Comparison of ENCODE assay signal across 20 cellular contexts in genomic region chr1:37958690-37959089, GRCh38. TPM values are rescaled to one million over a fixed set of nuclear protein-coding genes. Genes with fewer than 3 reads are reported as not detected.
A peak's percentile ranks its signal among the peaks of the same experiment; 100 is the strongest.
DNase-seq lines count a peak whose midpoint lies in the region; ATAC-seq, FAIRE-seq and TF ChIP-seq lines count a peak whose summit lies in the region.
"Had no signal": no experiment of that assay in that cellular context is flagged by ENCODE, and none has a peak within 500 bp of the region (broad histone marks: within the 10 kb centered on the region; RNA-seq: fewer than 3 reads in every experiment).

No MANE protein-coding gene starts in this region.

- 49% methylated on average over 2 of the region's 2 CpGs for WGBS in A549 (ENCODE audit: missing lambda C conversion rate)

- peak; percentile 65; a peak in 5 of 6 replicates for ATAC-seq in A549
- ATAC-seq in GM19455 (IDR thresholded peaks at IDR 0.05; ENCODE audit: unreplicated experiment), result no peak
- ATAC-seq in HG02678 (IDR thresholded peaks at IDR 0.05; ENCODE audit: unreplicated experiment), result no peak
- ATAC-seq: activated CD8-positive, alpha-beta memory T cell treated with anti-CD3 and anti-CD28 coated beads, Interleukin-2, amount 10 ng/mL, durations not matched to agents 7 days and 5 days; activated naive CD8-positive, alpha-beta T cell treated with anti-CD3 and anti-CD28 coated beads, Interleukin-2, amount 50 U/mL, for 24 hours had no signal

- H3K27ac ChIP-seq in A549 (no peak overlapping the region), HEK293 (ENCODE audit: extremely low read depth, low read depth, low read length) (no peak overlapping the region), astrocyte (ENCODE audit: low read depth, low read length) (peak overlapping the region; percentile 72)
- H3K27ac ChIP-seq: ovary, VCaP had no signal

- peaks cover 2% of the 10 kb centered on the region for H3K27me3 Mint-ChIP-seq in astrocyte (ENCODE audit: low read depth, unreplicated experiment)
- H3K27me3 Mint-ChIP-seq: activated CD8-positive, alpha-beta memory T cell treated with anti-CD3 and anti-CD28 coated beads, Interleukin-2, amount 10 ng/mL, durations not matched to agents 7 days and 5 days; activated naive CD8-positive, alpha-beta T cell treated with anti-CD3 and anti-CD28 coated beads, Interleukin-2, amount 50 U/mL, for 24 hours had no signal

- TF ChIP-seq CTCF in A549 (IDR thresholded peaks at IDR 0.05) (no peak), HEK293 (tag by site-specific recombination; IDR thresholded peaks at IDR 0.05) (no peak), astrocyte (IDR thresholded peaks at IDR 0.05; ENCODE audit: insufficient read depth, low read depth, low read length) (no peak)

- H3K4me2 ChIP-seq in A549 (no peak overlapping the region), astrocyte (ENCODE audit: low read length) (peak overlapping the region; percentile 58)

- H3K36me3 ChIP-seq in HEK293 (ENCODE audit: control insufficient read depth in 2 of 2, insufficient read depth in 1 of 2, low read length in 2 of 2) (peaks cover 43 to 71% of the 10 kb centered on the region in 2 experiments), astrocyte (ENCODE audit: insufficient read depth, low read length) (peaks cover 41% of the 10 kb centered on the region)
- H3K36me3 ChIP-seq: ovary had no signal

- peaks cover 19% of the 10 kb centered on the region for H3K36me3 Mint-ChIP-seq in astrocyte (ENCODE audit: low read depth, unreplicated experiment)

- H3K27me3 ChIP-seq in astrocyte (ENCODE audit: insufficient read depth, low read length), result no peaks in the 10 kb centered on the region
- H3K27me3 ChIP-seq: ovary had no signal

- H3K9me3 ChIP-seq in A549 (no peaks in the 10 kb centered on the region), HEK293 (ENCODE audit: control insufficient read depth, insufficient read depth, low read depth, low read length) (no peaks in the 10 kb centered on the region), astrocyte (ENCODE audit: insufficient read depth, low read depth, low read length) (no peaks in the 10 kb centered on the region)
- H3K9me3 ChIP-seq: ovary had no signal

- H3K4me3 ChIP-seq in A549 (no peak overlapping the region), HEK293 (ENCODE audit: low read depth, low read length) (no peak overlapping the region), astrocyte (ENCODE audit: insufficient read depth, low read depth, low read length) (no peak overlapping the region)
- H3K4me3 ChIP-seq: lung, ovary had no signal

- H3K9me3 Mint-ChIP-seq in astrocyte (ENCODE audit: unreplicated experiment), result no peaks in the 10 kb centered on the region
- H3K9me3 Mint-ChIP-seq: activated naive CD8-positive, alpha-beta T cell treated with anti-CD3 and anti-CD28 coated beads, Interleukin-2, amount 50 U/mL, for 24 hours had no signal

- no peak for TF ChIP-seq RAD21 in A549 (conservative IDR thresholded peaks at IDR 0.05 in 1 of 2, IDR thresholded peaks at IDR 0.05 in 1 of 2)

- no peak overlapping the region for H2AFZ ChIP-seq in astrocyte (ENCODE audit: low read depth, low read length)

- no peak for TF ChIP-seq EP300 in A549 (IDR thresholded peaks at IDR 0.05)

- DNase-seq in A549 (ENCODE audit: low read depth in 1 of 2, low spot score in 1 of 2) (peak in 1 of 2 experiments; percentile 30), astrocyte (ENCODE audit: low read depth) (peak; percentile 95), hepatic stellate cell (ENCODE audit: low spot score) (peak; percentile 89), dermis blood vessel endothelial cell (no peak), Ammon's horn (ENCODE audit: low spot score) (no peak)
- DNase-seq: activated CD8-positive, alpha-beta memory T cell treated with anti-CD3 and anti-CD28 coated beads, Interleukin-2, amount 10 ng/mL, durations not matched to agents 7 days and 5 days; activated naive CD8-positive, alpha-beta T cell treated with anti-CD3 and anti-CD28 coated beads, Interleukin-2, amount 50 U/mL, for 24 hours; hippocampal formation; KG1; NCI-H187; NCI-H748 treated with DMSO at 0.1 percent for 48 hours; ovary; SHP77 treated with DMSO at 0.1 percent for 48 hours; stimulated activated CD8-positive, alpha-beta memory T cell treated with anti-CD3 and anti-CD28 coated beads, Interleukin-4, amount 100 ng/mL, for 48 hours had no signal

- peaks cover 13% of the 10 kb centered on the region for H3K4me1 Mint-ChIP-seq in astrocyte (ENCODE audit: low read depth, unreplicated experiment)
- H3K4me1 Mint-ChIP-seq: activated CD8-positive, alpha-beta memory T cell treated with anti-CD3 and anti-CD28 coated beads, Interleukin-2, amount 10 ng/mL, durations not matched to agents 7 days and 5 days; activated naive CD8-positive, alpha-beta T cell treated with anti-CD3 and anti-CD28 coated beads, Interleukin-2, amount 50 U/mL, for 24 hours had no signal

- POLR2A ChIA-PET in A549 (lab: Yijun Ruan, JAX), result no interaction called here
- POLR2A ChIA-PET in HEK293 (lab: Yijun Ruan, JAX), result no interaction called here

- H3K27ac Mint-ChIP-seq in astrocyte (ENCODE audit: unreplicated experiment), result peak overlapping the region; percentile 97
- H3K27ac Mint-ChIP-seq: activated CD8-positive, alpha-beta memory T cell treated with anti-CD3 and anti-CD28 coated beads, Interleukin-2, amount 10 ng/mL, durations not matched to agents 7 days and 5 days; activated naive CD8-positive, alpha-beta T cell treated with anti-CD3 and anti-CD28 coated beads, Interleukin-2, amount 50 U/mL, for 24 hours had no signal

- 0 out of 3 replicates have a peak, but pooled peaks cover 5% of the 10 kb centered on the region for H3K4me1 ChIP-seq in A549
- H3K4me1 ChIP-seq in HEK293 (ENCODE audit: control insufficient read depth, insufficient read depth, low read length), result no peaks in the 10 kb centered on the region
- peaks cover 18% of the 10 kb centered on the region for H3K4me1 ChIP-seq in astrocyte (ENCODE audit: insufficient read depth, low read length)

- TF ChIP-seq POLR2A in A549 (IDR thresholded peaks at IDR 0.05; ENCODE audit: low read length), result no peak

- peak overlapping the region; percentile 20 for H3K4me3 Mint-ChIP-seq in astrocyte (ENCODE audit: unreplicated experiment)
- H3K4me3 Mint-ChIP-seq: activated CD8-positive, alpha-beta memory T cell treated with anti-CD3 and anti-CD28 coated beads, Interleukin-2, amount 10 ng/mL, durations not matched to agents 7 days and 5 days; activated naive CD8-positive, alpha-beta T cell treated with anti-CD3 and anti-CD28 coated beads, Interleukin-2, amount 50 U/mL, for 24 hours had no signal

- H3K9ac ChIP-seq in astrocyte (ENCODE audit: low read length), result peak overlapping the region; percentile 32

- no peaks in the 10 kb centered on the region for H3K79me2 ChIP-seq in astrocyte (ENCODE audit: insufficient read depth, low read length)

- peaks cover 5% of the 10 kb centered on the region for H4K20me1 ChIP-seq in astrocyte (ENCODE audit: insufficient read depth, low read length)

- CTCF ChIA-PET in A549 (lab: Yijun Ruan, JAX) (interaction anchor here (1.2 kb wide), 1 partner anchor 99 kb away, joined by 3 read pairs; the partner anchor contains the start of gene MTF1), HEK293 (lab: Yijun Ruan, JAX) (no interaction called here)

- no peak for FAIRE-seq in A549 (lab: Jason Lieb, UNC)
- FAIRE-seq in astrocyte (lab: Jason Lieb, UNC), result peak; percentile 91
- FAIRE-seq: GM18507 had no signal

TF ChIP-seq in A549, 52 proteins besides CTCF, POLR2A, EP300 and RAD21 (continues in another document):
- TF ChIP-seq EHMT2 (IDR thresholded peaks at IDR 0.05; ENCODE audit: low read depth), result no peak
- no peak for TF ChIP-seq MAZ (IDR thresholded peaks at IDR 0.05; ENCODE audit: borderline replicate concordance, low read depth, low read length)
- no peak for TF ChIP-seq BHLHE40 (IDR thresholded peaks at IDR 0.05; ENCODE audit: low read depth, low read length)
- no peak for TF ChIP-seq PHF8 (IDR thresholded peaks at IDR 0.05; ENCODE audit: borderline replicate concordance, low read depth)
- TF ChIP-seq HOXB5 (CRISPR knock-in tag; IDR thresholded peaks at IDR 0.05), result no peak

TF ChIP-seq in HEK293, 187 proteins besides CTCF, POLR2A, EP300 and RAD21:
- TF ChIP-seq ZNF600 (tag by site-specific recombination; IDR thresholded peaks at IDR 0.05), result 0 out of 2 replicates have a peak, but pooled peaks have one; percentile 15
- no peak for TF ChIP-seq ZNF37A (tag by site-specific recombination; IDR thresholded peaks at IDR 0.05)
- no peak for TF ChIP-seq ZNF426 (tag by site-specific recombination; IDR thresholded peaks at IDR 0.05)
TF ChIP-seq in HEK293: peak in this region for 1.

RNA-seq across cellular contexts. Expression of gene INPP5B, which starts 11.8 kb away (rescaled TPM):
- 11.1 and 11.5 TPM in 2 replicates for polyA plus RNA-seq in A549 (2011; rRNA removed)
- polyA plus RNA-seq in A549 (2012; cell fraction: cytosol; rRNA removed), result 4.3 and 5.1 TPM in 2 replicates
- polyA plus RNA-seq in A549 (2012; cell fraction: nucleus; rRNA removed), result 11.4 and 12.0 TPM in 2 replicates
- 4.3 to 5.7 TPM (median 4.9 TPM) in 3 replicates for polyA plus RNA-seq in A549 (2017; fragmentation: RNase III; extraction: RNeasy Plus Mini Kit Qiagen cat#74134 plus additional on column Dnase treatment)
- 11.8 and 12.2 TPM in 2 replicates for polyA minus RNA-seq in A549 (2011; rRNA and poly(A)+ RNA removed)
- 19.4 and 21.4 TPM in 2 replicates for total RNA-seq in astrocyte
- 21.3 and 21.5 TPM in 2 replicates for total RNA-seq in dermis blood vessel endothelial cell

RNA-seq across cellular contexts. Expression of gene SF3A3, which starts 31.1 kb away (rescaled TPM):
- polyA plus RNA-seq in A549 (2011; rRNA removed) (53.5 and 62.6 TPM in 2 replicates), A549 (2017; fragmentation: RNase III; extraction: RNeasy Plus Mini Kit Qiagen cat#74134 plus additional on column Dnase treatment) (99.2 to 101 TPM (median 101 TPM) in 3 replicates)
- polyA plus RNA-seq in A549 (2012; cell fraction: cytosol; rRNA removed), result 21.8 and 24.7 TPM in 2 replicates
- polyA plus RNA-seq in A549 (2012; cell fraction: nucleus; rRNA removed), result 10.9 and 15.5 TPM in 2 replicates
- polyA minus RNA-seq in A549 (2011; rRNA and poly(A)+ RNA removed), result 18.5 and 23.7 TPM in 2 replicates
- total RNA-seq in astrocyte (66.5 and 76.8 TPM in 2 replicates), dermis blood vessel endothelial cell (73.7 and 136 TPM in 2 replicates)

RNA-seq across cellular contexts. Expression of gene FHL3, which starts 46.6 kb away (rescaled TPM):
- polyA plus RNA-seq in A549 (2011; rRNA removed) (1.4 and 2.0 TPM in 2 replicates), A549 (2017; fragmentation: RNase III; extraction: RNeasy Plus Mini Kit Qiagen cat#74134 plus additional on column Dnase treatment) (4.3 to 5.9 TPM (median 5.4 TPM) in 3 replicates)
- polyA plus RNA-seq in A549 (2012; cell fraction: cytosol; rRNA removed), result 3.1 and 4.4 TPM in 2 replicates
- polyA plus RNA-seq in A549 (2012; cell fraction: nucleus; rRNA removed), result 5.0 and 6.4 TPM in 2 replicates
- 4.4 and 4.6 TPM in 2 replicates for polyA minus RNA-seq in A549 (2011; rRNA and poly(A)+ RNA removed)
- total RNA-seq in astrocyte (107 and 116 TPM in 2 replicates), dermis blood vessel endothelial cell (12.4 and 20.2 TPM in 2 replicates)

RNA-seq across cellular contexts. Expression of gene UTP11, which starts 53.8 kb away (rescaled TPM):
- polyA plus RNA-seq in A549 (2011; rRNA removed), result 27.0 and 37.6 TPM in 2 replicates
- 15.3 and 16.7 TPM in 2 replicates for polyA plus RNA-seq in A549 (2012; cell fraction: cytosol; rRNA removed)
- 5.9 and 11.9 TPM in 2 replicates for polyA plus RNA-seq in A549 (2012; cell fraction: nucleus; rRNA removed)
- 43.1 to 53.1 TPM (median 44.8 TPM) in 3 replicates for polyA plus RNA-seq in A549 (2017; fragmentation: RNase III; extraction: RNeasy Plus Mini Kit Qiagen cat#74134 plus additional on column Dnase treatment)
- 7.3 and 10.5 TPM in 2 replicates for polyA minus RNA-seq in A549 (2011; rRNA and poly(A)+ RNA removed)
- total RNA-seq in astrocyte, result 38.2 and 42.6 TPM in 2 replicates
- 47.0 and 47.5 TPM in 2 replicates for total RNA-seq in dermis blood vessel endothelial cell

Comparison
In these comparisons a context has a peak if more than half of its experiments do, and no peak if none do; other contexts are left out.
1. ATAC-seq: peak in A549 (2 of 2); none in GM19455 (single experiment) and HG02678 (single experiment).
2. DNase-seq: peak in astrocyte (single experiment) and hepatic stellate cell (single experiment); none in dermis blood vessel endothelial cell (single experiment) and Ammon's horn (single experiment).